Comparison of ENCODE assay signal across 1 cellular context in the genomic region with DNA sequence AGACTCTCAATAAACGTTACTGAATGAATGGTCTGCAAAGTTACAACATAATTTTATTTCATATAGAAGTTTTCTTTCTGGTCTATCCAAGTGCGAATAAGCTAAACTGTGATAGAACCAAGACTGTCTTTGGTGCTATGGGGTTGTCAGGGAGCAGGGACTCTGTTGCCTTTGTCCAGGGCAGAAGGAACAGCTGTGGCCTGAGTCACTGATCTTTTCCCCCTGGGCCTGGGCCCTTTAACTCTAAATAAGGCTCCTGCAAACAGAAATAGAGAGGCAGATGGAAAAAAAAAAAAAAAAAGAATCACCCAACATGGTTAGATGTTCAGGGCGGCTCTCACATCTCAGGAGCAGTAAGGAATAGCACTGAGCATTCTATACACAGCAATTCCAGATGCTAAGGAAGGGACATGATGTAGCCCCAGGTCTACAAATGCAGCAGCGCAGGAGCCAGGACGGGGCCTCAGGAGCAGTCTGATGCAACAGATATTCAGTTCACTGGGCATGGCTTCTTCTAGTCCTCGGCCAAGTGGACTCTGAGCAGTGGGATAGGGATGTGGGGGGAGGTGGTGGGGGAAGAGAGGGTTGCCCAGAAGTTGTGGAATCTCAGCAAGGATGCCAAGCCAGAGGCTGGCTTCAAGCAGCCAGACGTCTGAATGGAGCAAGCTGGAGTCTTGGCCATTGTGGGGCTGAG.
TF ChIP-seq lines count a peak whose summit lies in the region.

No MANE protein-coding gene starts in this region.

TF ChIP-seq in GM23338, 12 proteins besides CTCF, POLR2A, EP300 and RAD21 (continued from another document):
- TF ChIP-seq ZNF462 (CRISPR knock-in tag; IDR thresholded peaks at IDR 0.05): no peak
TF ChIP-seq in GM23338: peak in this region for 0.
